ENCODE assay signal across 8 cellular contexts in genomic region chr14:59482471-59483331, GRCh38. TPM values are rescaled to one million over a fixed set of nuclear protein-coding genes. Genes with fewer than 3 reads are reported as not detected.
DNase-seq lines count a peak whose midpoint lies in the region; TF ChIP-seq lines count a peak whose summit lies in the region.

No MANE protein-coding gene starts in this region.

- H3K36me3 Mint-ChIP-seq in T-helper 2 cell treated with Interferon-gamma antibody and Interleukin-4, amounts not matched to agents 5 μg/mL and 100 μg/mL, for 36 hours (ENCODE audit: low read depth): peaks cover 10% of the 10 kb centered on the region

- H3K9me3 ChIP-seq in mesenchymal stem cell (ENCODE audit: control insufficient read depth, low read length): no peaks in the 10 kb centered on the region

- H2AK5ac ChIP-seq in mesenchymal stem cell (ENCODE audit: low read length, severe bottlenecking): no peak overlapping the region

- peaks cover 6% of the 10 kb centered on the region for H3K4me1 ChIP-seq in mesenchymal stem cell (ENCODE audit: control insufficient read depth, insufficient read depth, low read depth, low read length)
- peaks cover 1% of the 10 kb centered on the region for H3K4me1 ChIP-seq in urinary bladder (ENCODE audit: insufficient read depth)

- no peak overlapping the region for H3K23ac ChIP-seq in mesenchymal stem cell (ENCODE audit: low read length in 2 of 2)

- no peaks in the 10 kb centered on the region for H3K27me3 Mint-ChIP-seq in T-helper 2 cell treated with Interferon-gamma antibody and Interleukin-4, amounts not matched to agents 5 μg/mL and 100 μg/mL, for 36 hours (ENCODE audit: low read depth)

- H2BK12ac ChIP-seq in mesenchymal stem cell (ENCODE audit: low read length in 2 of 2): no peak overlapping the region

- H2AFZ ChIP-seq in mesenchymal stem cell (ENCODE audit: low read depth, low read length): no peak overlapping the region

- H3K27ac ChIP-seq in mesenchymal stem cell (ENCODE audit: low read length, poor library complexity, severe bottlenecking): peak overlapping the region; percentile 95
- H3K27ac ChIP-seq in urinary bladder (ENCODE audit: low read depth): no peak overlapping the region

- no peak overlapping the region for H4K91ac ChIP-seq in mesenchymal stem cell (ENCODE audit: low read length)

- 6% methylated on average over 4 of the region's 6 CpGs for WGBS in mesenchymal stem cell
- 36% methylated on average over 6 of the region's 6 CpGs for WGBS in urinary bladder

- H3K4me1 Mint-ChIP-seq in T-helper 2 cell treated with Interferon-gamma antibody and Interleukin-4, amounts not matched to agents 5 μg/mL and 100 μg/mL, for 36 hours (ENCODE audit: low read depth): peaks cover 40% of the 10 kb centered on the region

- no peak for DNase-seq in T-helper 2 cell treated with Interferon-gamma antibody and Interleukin-4, amounts not matched to agents 5 μg/mL and 100 μg/mL, for 36 hours (ENCODE audit: low spot score)
- DNase-seq in T-helper 2 cell: no peak
- peak; percentile 21 for DNase-seq in NCI-H524 treated with DMSO at 0.1 percent for 48 hours (lab: John Stamatoyannopoulos, UW)
- DNase-seq in choroid plexus epithelial cell (ENCODE audit: low read depth): peak; percentile 86
- peak; percentile 90 for DNase-seq in mesenchymal stem cell
- DNase-seq in activated CD4-positive, alpha-beta T cell treated with anti-CD3 and anti-CD28 coated beads for 4 hours: no peak
- DNase-seq in NCI-H510A (lab: John Stamatoyannopoulos, UW): no peak

- no peak for TF ChIP-seq CTCF in choroid plexus epithelial cell (conservative IDR thresholded peaks at IDR 0.05; ENCODE audit: low read depth, low read length)

- no peak overlapping the region for H2BK120ac ChIP-seq in mesenchymal stem cell (ENCODE audit: low read depth, low read length)

- no peak overlapping the region for H2BK15ac ChIP-seq in mesenchymal stem cell (ENCODE audit: low read depth, poor library complexity, severe bottlenecking)

- H3K36me3 ChIP-seq in mesenchymal stem cell (ENCODE audit: control insufficient read depth in 1 of 2, insufficient read depth in 2 of 2, low read depth in 1 of 2, low read length in 2 of 2) (peaks cover 3 to 32% of the 10 kb centered on the region in 2 experiments), urinary bladder (ENCODE audit: insufficient read depth) (no peaks in the 10 kb centered on the region)

- peak overlapping the region; percentile 61 for H3K27ac Mint-ChIP-seq in T-helper 2 cell treated with Interferon-gamma antibody and Interleukin-4, amounts not matched to agents 5 μg/mL and 100 μg/mL, for 36 hours

- no peaks in the 10 kb centered on the region for H3K9me3 Mint-ChIP-seq in T-helper 2 cell treated with Interferon-gamma antibody and Interleukin-4, amounts not matched to agents 5 μg/mL and 100 μg/mL, for 36 hours

- H3K9ac ChIP-seq in mesenchymal stem cell (ENCODE audit: low read length): peak overlapping the region; percentile 97

- no peak overlapping the region for H3K18ac ChIP-seq in mesenchymal stem cell (ENCODE audit: low read depth in 1 of 2, low read length in 2 of 2)

- H4K8ac ChIP-seq in mesenchymal stem cell (ENCODE audit: low read length): no peak overlapping the region

- peak overlapping the region; percentile 47 for H3K4me2 ChIP-seq in mesenchymal stem cell (ENCODE audit: low read length, poor library complexity, severe bottlenecking)

- peaks cover 2% of the 10 kb centered on the region for H3K79me1 ChIP-seq in mesenchymal stem cell (replicated peaks; ENCODE audit: low read length, poor library complexity, severe bottlenecking)

- no peak overlapping the region for H3K4ac ChIP-seq in mesenchymal stem cell (ENCODE audit: low read depth in 1 of 2, low read length in 2 of 2)

- H3K4me3 ChIP-seq in choroid plexus epithelial cell (ENCODE audit: low read depth, low read length) (peak overlapping the region; percentile 91), mesenchymal stem cell (ENCODE audit: insufficient read depth in 1 of 2, low read depth in 1 of 2, low read length in 2 of 2) (peak overlapping the region in 1 of 2 experiments; percentile 93), urinary bladder (ENCODE audit: low read depth, low read length) (peak overlapping the region; percentile 57)

- H3K4me3 Mint-ChIP-seq in T-helper 2 cell treated with Interferon-gamma antibody and Interleukin-4, amounts not matched to agents 5 μg/mL and 100 μg/mL, for 36 hours: peak overlapping the region; percentile 95

- H3K27me3 ChIP-seq in mesenchymal stem cell (ENCODE audit: control insufficient read depth in 1 of 2, insufficient read depth in 1 of 2, low read length in 2 of 2): no peaks in the 10 kb centered on the region

- peak overlapping the region; percentile 96 for H2BK5ac ChIP-seq in mesenchymal stem cell (ENCODE audit: low read depth, low read length, poor library complexity, severe bottlenecking)

- H3K14ac ChIP-seq in mesenchymal stem cell (ENCODE audit: low read length in 2 of 2): peak overlapping the region in 1 of 2 experiments; percentile 16

RNA-seq across cellular contexts. Expression of gene L3HYPDH, which starts 1.5 kb away (rescaled TPM):
- 26.1 TPM for polyA plus RNA-seq in mesenchymal stem cell (2013, experiment 1 of 2)
- 27.1 TPM for polyA plus RNA-seq in mesenchymal stem cell (2013, experiment 2 of 2)
- total RNA-seq in urinary bladder: 58.3 TPM
- polyA plus RNA-seq in urinary bladder: 17.4 TPM

RNA-seq across cellular contexts. Expression of gene JKAMP, which starts 1.6 kb away (rescaled TPM):
- polyA plus RNA-seq in mesenchymal stem cell (2013, experiment 1 of 2): 87.8 TPM
- 90.0 TPM for polyA plus RNA-seq in mesenchymal stem cell (2013, experiment 2 of 2)
- total RNA-seq in urinary bladder: 111 TPM
- 41.3 TPM for polyA plus RNA-seq in urinary bladder

RNA-seq across cellular contexts. Expression of gene GPR135, which starts 17.5 kb away (rescaled TPM):
- 0.70 TPM for polyA plus RNA-seq in mesenchymal stem cell (2013, experiment 1 of 2)
- polyA plus RNA-seq in mesenchymal stem cell (2013, experiment 2 of 2): 0.75 TPM
- 9.7 TPM for total RNA-seq in urinary bladder
- 3.1 TPM for polyA plus RNA-seq in urinary bladder

Comparison
In these comparisons a context has a peak if more than half of its experiments do, and no peak if none do; other contexts are left out.
1. DNase-seq: peak in NCI-H524 treated with DMSO at 0.1 percent for 48 hours (single experiment), choroid plexus epithelial cell (single experiment) and mesenchymal stem cell (single experiment); none in T-helper 2 cell treated with Interferon-gamma antibody and Interleukin-4, amounts not matched to agents 5 μg/mL and 100 μg/mL, for 36 hours (single experiment), T-helper 2 cell (0 of 5), activated CD4-positive, alpha-beta T cell treated with anti-CD3 and anti-CD28 coated beads for 4 hours (0 of 2) and NCI-H510A (single experiment).